14 cellular contexts compared by ENCODE assay signal in the genomic region with DNA sequence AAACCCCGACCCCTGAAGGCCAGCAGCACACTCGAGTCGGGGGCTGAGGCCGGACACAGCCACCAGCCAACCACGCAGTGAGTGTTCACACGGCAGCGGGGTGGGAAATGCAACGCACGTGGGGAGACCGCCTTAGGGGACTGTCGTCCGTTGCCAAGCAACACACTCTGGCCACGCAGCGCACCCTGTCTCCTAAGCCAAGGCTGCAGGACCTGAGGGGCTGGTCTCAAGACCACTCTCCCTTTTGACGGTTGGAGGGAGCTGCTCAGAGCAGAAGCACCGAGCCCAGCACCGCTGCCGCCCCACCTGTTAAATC. TPM values are rescaled to one million over a fixed set of nuclear protein-coding genes. Genes with fewer than 3 reads are reported as not detected.
DNase-seq lines count a peak whose midpoint lies in the region; ATAC-seq, FAIRE-seq and TF ChIP-seq lines count a peak whose summit lies in the region.
"Had no signal": no experiment of that assay in that cellular context is flagged by ENCODE, and none has a peak within 500 bp of the region (broad histone marks: within the 10 kb centered on the region; RNA-seq: fewer than 3 reads in every experiment).

No MANE protein-coding gene starts in this region.

- H4K8ac ChIP-seq in neuronal stem cell (ENCODE audit: low read depth, low read length) = no peak overlapping the region

- FAIRE-seq in K562 (lab: Jason Lieb, UNC) = no peak
- FAIRE-seq: GM18507 had no signal

- H3K27ac ChIP-seq in left ventricle myocardium inferior (replicated peaks) (peak overlapping the region; percentile 69), K562 (ENCODE audit: extremely low read depth, low read depth, low read length) (no peak overlapping the region), neuronal stem cell (replicated peaks; ENCODE audit: low read length) (no peak overlapping the region)
- H3K27ac ChIP-seq: BLaER1 treated with 17β-estradiol and CSF1 and Interleukin-3, amounts not matched to agents 10 nM and 100 nM; HL-60 had no signal

- peak overlapping the region; percentile 63 for H2BK12ac ChIP-seq in neuronal stem cell (ENCODE audit: low read length)

- intact Hi-C loops in left ventricle myocardium inferior (cut with micrococcal nuclease) (no loop called here), cardiac septum (cut with DNase I) (loop anchor here (10.0 kb wide), 1 partner anchor 410 kb away; no protein-coding TSS in a partner anchor), K562 (cut with micrococcal nuclease) (no loop called here)

- peaks cover 88% of the 10 kb centered on the region for H3K79me2 ChIP-seq in K562 (ENCODE audit: control insufficient read depth, insufficient read depth, low read length)

- H3K9me1 ChIP-seq in K562 (ENCODE audit: control insufficient read depth, insufficient read depth, low read length) = no peaks in the 10 kb centered on the region

- no peak overlapping the region for H3K4me2 ChIP-seq in K562 (ENCODE audit: insufficient read depth, low read length)
- no peak overlapping the region for H3K4me2 ChIP-seq in neuronal stem cell (ENCODE audit: insufficient read depth, low read length, poor library complexity, severe bottlenecking)
- H3K4me2 ChIP-seq: BLaER1 treated with 17β-estradiol and CSF1 and Interleukin-3, amounts not matched to agents 10 nM and 100 nM; GM23338 had no signal

- no peak overlapping the region for H2BK15ac ChIP-seq in neuronal stem cell (ENCODE audit: low read length)

- TF ChIP-seq RAD21 in K562 (CRISPR knock-in tag; conservative IDR thresholded peaks at IDR 0.05 in 1 of 2, IDR thresholded peaks at IDR 0.05 in 1 of 2) = no peak

- H2BK5ac ChIP-seq in neuronal stem cell (ENCODE audit: low read length) = no peak overlapping the region

- WGBS in K562 (ENCODE audit: insufficient coverage, low coverage, missing lambda C conversion rate) = 99% methylated on average over 18 of the region's 18 CpGs
- WGBS in neuronal stem cell (ENCODE audit: extremely low coverage in 2 of 2, insufficient read length in 2 of 2, insufficient replicate concordance in 1 of 2), 2 donors = no CpG with 5 or more reads among the region's 18 CpGs

- H2AK5ac ChIP-seq in neuronal stem cell (ENCODE audit: low read depth, low read length) = no peak overlapping the region

- peaks cover 17% of the 10 kb centered on the region for H3K79me1 ChIP-seq in neuronal stem cell (ENCODE audit: low read depth, low read length)

- H3K14ac ChIP-seq in neuronal stem cell (ENCODE audit: low read length) = no peak overlapping the region

- POLR2A ChIA-PET in K562 (lab: Yijun Ruan, JAX) = interaction anchor here (0.5 kb wide), 1 partner anchor 46 kb away, joined by 3 read pairs; no protein-coding TSS in a partner anchor

- H4K20me1 ChIP-seq in K562 (replicated peaks; ENCODE audit: control insufficient read depth, insufficient read depth, low read length) = peaks cover 20% of the 10 kb centered on the region; the same call in 1 of the 2 replicates

- DNase-seq in left ventricle myocardium inferior (no peak), cardiac septum (ENCODE audit: low spot score) (no peak), K562 (ENCODE audit: extremely low read depth in 1 of 4, low spot score in 3 of 4) (no peak), neuronal stem cell (ENCODE audit: low spot score) (no peak), NCI-H69 (lab: John Stamatoyannopoulos, UW) (no peak)
- DNase-seq: ACHN; CD4-positive, CD25-positive, alpha-beta regulatory T cell; GF-D8 had no signal

- H3K9me3 ChIP-seq in left ventricle myocardium inferior (replicated peaks) (no peaks in the 10 kb centered on the region), K562 (replicated peaks; ENCODE audit: control insufficient read depth, insufficient read depth, low read depth, low read length) (no peaks in the 10 kb centered on the region), neuronal stem cell (replicated peaks in 1 of 2; ENCODE audit: control insufficient read depth in 2 of 2, insufficient read depth in 1 of 2, low read depth in 1 of 2, low read length in 2 of 2) (peaks cover 7 to 9% of the 10 kb centered on the region in 2 donors)

- peaks cover 96% of the 10 kb centered on the region for H3K36me3 ChIP-seq in left ventricle myocardium inferior
- H3K36me3 ChIP-seq in K562 (ENCODE audit: control insufficient read depth, insufficient read depth, low read length) = peaks cover 97% of the 10 kb centered on the region
- H3K36me3 ChIP-seq in neuronal stem cell (replicated peaks in 1 of 2; ENCODE audit: control insufficient read depth in 2 of 2, insufficient read depth in 2 of 2, low read length in 2 of 2) = peaks cover 81 to 97% of the 10 kb centered on the region in 2 donors

- H3K4me3 ChIP-seq in left ventricle myocardium inferior (no peak overlapping the region), K562 (no peak overlapping the region), neuronal stem cell (ENCODE audit: low read length in 2 of 2) (no peak overlapping the region)
- H3K4me3 ChIP-seq: BLaER1 treated with 17β-estradiol and CSF1 and Interleukin-3, amounts not matched to agents 10 nM and 100 nM; GM23338 had no signal

- H3K23ac ChIP-seq in neuronal stem cell (ENCODE audit: low read depth, low read length, poor library complexity) = no peak overlapping the region

- H3K9ac ChIP-seq in K562 (ENCODE audit: insufficient read depth in 1 of 2, low read depth in 2 of 2, low read length in 2 of 2) (no peak overlapping the region; a peak in 1 of 4 replicates), neuronal stem cell (ENCODE audit: low read depth, low read length, poor library complexity) (no peak overlapping the region)
- H3K9ac ChIP-seq: BLaER1 treated with 17β-estradiol and CSF1 and Interleukin-3, amounts not matched to agents 10 nM and 100 nM had no signal

- TF ChIP-seq CTCF in left ventricle myocardium inferior (IDR thresholded peaks at IDR 0.05; ENCODE audit: borderline replicate concordance) = no peak
- no peak for TF ChIP-seq CTCF in K562 (IDR thresholded peaks at IDR 0.05 in 2 of 3, conservative IDR thresholded peaks at IDR 0.05 in 1 of 3; ENCODE audit: insufficient read depth in 2 of 3, low read depth in 1 of 3, low read length in 3 of 3)

- no peak overlapping the region for H2AFZ ChIP-seq in K562 (ENCODE audit: low read depth, low read length)
- no peak overlapping the region for H2AFZ ChIP-seq in neuronal stem cell (ENCODE audit: low read length)
- H2AFZ ChIP-seq: GM23338 had no signal

- H3K18ac ChIP-seq in neuronal stem cell (ENCODE audit: low read length) = no peak overlapping the region

- TF ChIP-seq EP300 in K562 (IDR thresholded peaks at IDR 0.05; ENCODE audit: low read length) = no peak

- BruUV-seq in K562 (replicated peaks; lab: Mats Ljungman, UMichigan) = no TSS peak

- no peak overlapping the region for H4K91ac ChIP-seq in neuronal stem cell (ENCODE audit: low read depth, low read length, poor library complexity)

- in situ Hi-C loops in K562 (cut with MboI) = no loop called here

- H3K4me1 ChIP-seq in left ventricle myocardium inferior = peaks cover 24% of the 10 kb centered on the region
- peaks cover 2 to 26% of the 10 kb centered on the region in 2 experiments; a peak in 4 of 5 replicates for H3K4me1 ChIP-seq in K562 (replicated peaks in 1 of 2; ENCODE audit: control insufficient read depth in 2 of 2, insufficient read depth in 2 of 2, low read length in 2 of 2)
- no peaks in the 10 kb centered on the region for H3K4me1 ChIP-seq in neuronal stem cell (ENCODE audit: control insufficient read depth in 2 of 2, insufficient read depth in 1 of 2, low read depth in 1 of 2, low read length in 2 of 2)

- no peaks in the 10 kb centered on the region for H3K27me3 ChIP-seq in left ventricle myocardium inferior (ENCODE audit: low read depth)
- H3K27me3 ChIP-seq in K562 (ENCODE audit: control insufficient read depth in 2 of 2, insufficient read depth in 2 of 2, low read length in 2 of 2) = no peaks in the 10 kb centered on the region
- no peaks in the 10 kb centered on the region for H3K27me3 ChIP-seq in neuronal stem cell (ENCODE audit: control insufficient read depth in 3 of 3, insufficient read depth in 3 of 3, low read depth in 1 of 3, low read length in 3 of 3)
- H3K27me3 ChIP-seq: BLaER1 treated with 17β-estradiol and CSF1 and Interleukin-3, amounts not matched to agents 10 nM and 100 nM had no signal

- H2BK120ac ChIP-seq in neuronal stem cell (ENCODE audit: low read depth, low read length) = no peak overlapping the region

- no peak for TF ChIP-seq POLR2A in K562 (conservative IDR thresholded peaks at IDR 0.05)

- CTCF ChIA-PET in K562 (lab: Yijun Ruan, JAX; ENCODE audit: low intra/inter-chr PET ratio) = no interaction called here

- ATAC-seq in K562 (no peak), GM21526 (IDR thresholded peaks at IDR 0.05; ENCODE audit: low FRiP score, unreplicated experiment) (no peak), GM18873 (IDR thresholded peaks at IDR 0.05; ENCODE audit: low FRiP score, unreplicated experiment) (no peak)
- ATAC-seq: GM23338 had no signal

- no peak overlapping the region for H3K4ac ChIP-seq in neuronal stem cell (ENCODE audit: low read length)

RNA-seq across cellular contexts. Expression of a gene that starts 7.5 kb away (rescaled TPM):
- total RNA-seq in left ventricle myocardium inferior (23.6 TPM), cardiac septum (25.9 TPM), K562 (2014; rRNA removed) (52.8 and 58.5 TPM in 2 replicates), K562 (2014; rRNA removed; fragmentation: Illumina TruSeq; extraction: Trizol) (37.9 and 39.5 TPM in 2 replicates), K562 (2015; rRNA removed; fragmentation: Illumina TruSeq; extraction: Trizol) (43.1 and 44.9 TPM in 2 replicates), K562 (2021) (62.3 and 68.7 TPM in 2 replicates)
- total RNA-seq in K562 (2011; cell fraction: chromatin; rRNA removed; ENCODE audit: low replicate concordance) = 217 and 274 TPM in 2 replicates
- 94.6 and 102 TPM in 2 replicates for total RNA-seq in K562 (2011; cell fraction: nucleolus; rRNA removed)
- 114 and 119 TPM in 2 replicates for total RNA-seq in K562 (2011; cell fraction: nucleoplasm; rRNA removed)
- polyA plus RNA-seq in K562 (2011; rRNA removed) (17.3 and 18.0 TPM in 2 replicates), K562 (2014; fragmentation: Illumina TruSeq; extraction: Trizol) (49.7 and 54.7 TPM in 2 replicates), K562 (2014; fragmentation: Nextera tagmentation; extraction: Ambion mirVana) (1 to 10 TPM; 2.4 to 3.7 TPM), K562 (2014; rRNA removed) (51.8 and 56.4 TPM in 2 replicates)
- polyA plus RNA-seq in K562 (2011; cell fraction: cytosol; rRNA removed) = 14.1 and 18.3 TPM in 2 replicates
- 96.2 and 143 TPM in 2 replicates for polyA plus RNA-seq in K562 (2011; cell fraction: nucleus; rRNA removed)
- polyA plus RNA-seq in K562 (2012) = 36.5 and 41.6 TPM in 2 replicates
- polyA minus RNA-seq in K562 (2011; rRNA and poly(A)+ RNA removed) = 23.4 and 26.6 TPM in 2 replicates
- 16.0 and 18.9 TPM in 2 replicates for polyA minus RNA-seq in K562 (2011; cell fraction: cytosol; rRNA and poly(A)+ RNA removed)
- polyA minus RNA-seq in K562 (2011; cell fraction: nucleus; rRNA and poly(A)+ RNA removed) = 54.1 and 62.2 TPM in 2 replicates
- polyA plus RNA-seq in neuronal stem cell (2013, experiment 1 of 2) = 31.5 TPM
- 31.0 TPM for polyA plus RNA-seq in neuronal stem cell (2013, experiment 2 of 2)

RNA-seq across cellular contexts. Expression of a gene that starts 7.6 kb away (rescaled TPM):
- 0.44 TPM for total RNA-seq in left ventricle myocardium inferior
- 0.57 TPM for total RNA-seq in cardiac septum
- 80.8 and 99.7 TPM in 2 replicates for total RNA-seq in K562 (2011; cell fraction: chromatin; rRNA removed; ENCODE audit: low replicate concordance)
- total RNA-seq in K562 (2011; cell fraction: nucleolus; rRNA removed) = 42.2 and 50.7 TPM in 2 replicates
- total RNA-seq in K562 (2011; cell fraction: nucleoplasm; rRNA removed) = 38.0 and 41.1 TPM in 2 replicates
- total RNA-seq in K562 (2014; rRNA removed) = 48.2 and 68.7 TPM in 2 replicates
- total RNA-seq in K562 (2014; rRNA removed; fragmentation: Illumina TruSeq; extraction: Trizol) = 55.2 and 56.8 TPM in 2 replicates
- total RNA-seq in K562 (2015; rRNA removed; fragmentation: Illumina TruSeq; extraction: Trizol) = 45.1 and 50.8 TPM in 2 replicates
- 50.0 and 53.2 TPM in 2 replicates for total RNA-seq in K562 (2021)
- polyA plus RNA-seq in K562 (2011; rRNA removed) = 93.2 and 116 TPM in 2 replicates
- polyA plus RNA-seq in K562 (2011; cell fraction: cytosol; rRNA removed) = 35.6 and 39.2 TPM in 2 replicates
- polyA plus RNA-seq in K562 (2011; cell fraction: nucleus; rRNA removed) = 107 and 115 TPM in 2 replicates
- 39.7 and 46.2 TPM in 2 replicates for polyA plus RNA-seq in K562 (2012)
- 62.6 and 73.0 TPM in 2 replicates for polyA plus RNA-seq in K562 (2014; fragmentation: Illumina TruSeq; extraction: Trizol)
- polyA plus RNA-seq in K562 (2014; fragmentation: Nextera tagmentation; extraction: Ambion mirVana) = 10 to 100 TPM; 24.1 to 28.9 TPM
- polyA plus RNA-seq in K562 (2014; rRNA removed) = 65.2 and 73.4 TPM in 2 replicates
- polyA minus RNA-seq in K562 (2011; rRNA and poly(A)+ RNA removed) = 74.7 and 79.6 TPM in 2 replicates
- 37.0 and 47.0 TPM in 2 replicates for polyA minus RNA-seq in K562 (2011; cell fraction: cytosol; rRNA and poly(A)+ RNA removed)
- 20.7 and 35.1 TPM in 2 replicates for polyA minus RNA-seq in K562 (2011; cell fraction: nucleus; rRNA and poly(A)+ RNA removed)
- polyA plus RNA-seq in neuronal stem cell (2013, experiment 1 of 2) = 24.6 TPM
- polyA plus RNA-seq in neuronal stem cell (2013, experiment 2 of 2) = 25.7 TPM

RNA-seq across cellular contexts. Expression of a gene that starts 34.3 kb away (rescaled TPM):
- 18.7 TPM for total RNA-seq in left ventricle myocardium inferior
- 10.6 TPM for total RNA-seq in cardiac septum
- 13.2 and 31.1 TPM in 2 replicates for total RNA-seq in K562 (2011; cell fraction: chromatin; rRNA removed; ENCODE audit: low replicate concordance)
- total RNA-seq in K562 (2011; cell fraction: nucleolus; rRNA removed) = 14.7 and 17.7 TPM in 2 replicates
- 11.8 and 18.1 TPM in 2 replicates for total RNA-seq in K562 (2011; cell fraction: nucleoplasm; rRNA removed)
- 0.20 and 1.5 TPM in 2 replicates for total RNA-seq in K562 (2014; rRNA removed)
- total RNA-seq in K562 (2014; rRNA removed; fragmentation: Illumina TruSeq; extraction: Trizol) = 0.40 and 0.45 TPM in 2 replicates
- 0.29 and 0.30 TPM in 2 replicates for total RNA-seq in K562 (2015; rRNA removed; fragmentation: Illumina TruSeq; extraction: Trizol)
- 2.2 and 2.3 TPM in 2 replicates for total RNA-seq in K562 (2021)
- 0.99 and 1.2 TPM in 2 replicates for polyA plus RNA-seq in K562 (2011; rRNA removed)
- polyA plus RNA-seq in K562 (2011; cell fraction: cytosol; rRNA removed) = 0.52 and 1.3 TPM in 2 replicates
- 6.0 and 14.9 TPM in 2 replicates for polyA plus RNA-seq in K562 (2011; cell fraction: nucleus; rRNA removed)
- 1.5 and 6.1 TPM in 2 replicates for polyA plus RNA-seq in K562 (2012)
- 0.52 and 1.4 TPM in 2 replicates for polyA plus RNA-seq in K562 (2014; fragmentation: Illumina TruSeq; extraction: Trizol)
- under 1 TPM; 0.07 to 0.21 TPM for polyA plus RNA-seq in K562 (2014; fragmentation: Nextera tagmentation; extraction: Ambion mirVana)
- polyA plus RNA-seq in K562 (2014; rRNA removed) = 0.97 and 1.4 TPM in 2 replicates
- polyA minus RNA-seq in K562 (2011; rRNA and poly(A)+ RNA removed) = 0.81 and 1.1 TPM in 2 replicates
- 1.3 and 1.4 TPM in 2 replicates for polyA minus RNA-seq in K562 (2011; cell fraction: cytosol; rRNA and poly(A)+ RNA removed)
- polyA minus RNA-seq in K562 (2011; cell fraction: nucleus; rRNA and poly(A)+ RNA removed) = 2.3 and 4.4 TPM in 2 replicates
- polyA plus RNA-seq in neuronal stem cell (2013, experiment 1 of 2) = 6.4 TPM
- polyA plus RNA-seq in neuronal stem cell (2013, experiment 2 of 2) = 6.7 TPM
- polyA plus RNA-seq: CD4-positive, CD25-positive, alpha-beta regulatory T cell had no signal

Comparison
In these comparisons a context has a peak if more than half of its experiments do, and no peak if none do; other contexts are left out.
1. RNA of a gene that starts 7.6 kb away (total RNA-seq): 38.0 to 99.7 TPM in K562; 0.57 TPM in cardiac septum (single experiment) and 0.44 TPM in left ventricle myocardium inferior (single experiment); every median in the first group is over 10 times any median in the second.